ENCODE assay signal across 14 cellular contexts in genomic region chr1:96515430-96515829, GRCh38.
DNase-seq lines count a peak whose midpoint lies in the region; ATAC-seq and TF ChIP-seq lines count a peak whose summit lies in the region.
"Had no signal": no experiment of that assay in that cellular context is flagged by ENCODE, and none has a peak within 500 bp of the region (broad histone marks: within the 10 kb centered on the region; RNA-seq: fewer than 3 reads in every experiment).

No MANE protein-coding gene starts in this region.

- intact Hi-C loops in MCF 10A (cut with micrococcal nuclease): no loop called here

- H3K4me3 Mint-ChIP-seq in MCF 10A (ENCODE audit: unreplicated experiment): no peak overlapping the region
- H3K4me3 Mint-ChIP-seq: stimulated activated naive CD8-positive, alpha-beta T cell treated with anti-CD3 and anti-CD28 coated beads, Interleukin-15, amount 100 ng/mL, for 72 hours had no signal

- no peak overlapping the region for H3K27ac Mint-ChIP-seq in MCF 10A (ENCODE audit: low read depth, unreplicated experiment)
- H3K27ac Mint-ChIP-seq: activated naive CD4-positive, alpha-beta T cell treated with anti-CD3 and anti-CD28 coated beads, Interleukin-2, amount 50 U/mL, for 72 hours; stimulated activated naive CD8-positive, alpha-beta T cell treated with anti-CD3 and anti-CD28 coated beads, Interleukin-15, amount 100 ng/mL, for 72 hours had no signal

- H3K36me3 Mint-ChIP-seq in MCF 10A (ENCODE audit: insufficient read depth, unreplicated experiment): no peaks in the 10 kb centered on the region
- H3K36me3 Mint-ChIP-seq: activated naive CD4-positive, alpha-beta T cell treated with anti-CD3 and anti-CD28 coated beads, Interleukin-2, amount 50 U/mL, for 72 hours had no signal

- CTCF ChIA-PET in MCF 10A (lab: Yijun Ruan, JAX): interaction anchor here (0.6 kb wide), 1 partner anchor 203 kb away, joined by 3 read pairs; no protein-coding TSS in a partner anchor

- peak; percentile 40 for DNase-seq in MV-4-11 (lab: John Stamatoyannopoulos, UW)
- DNase-seq in epidermal melanocyte (ENCODE audit: insufficient read length, low spot score): no peak
- no peak for DNase-seq in effector CD4-positive, alpha-beta T cell
- no peak for DNase-seq in NCI-H748 treated with DMSO at 0.1 percent for 48 hours (lab: John Stamatoyannopoulos, UW)
- no peak for DNase-seq in MCF 10A (ENCODE audit: unreplicated experiment)
- DNase-seq: NCI-H2029; psoas muscle; stimulated activated CD4-positive, alpha-beta T cell treated with anti-CD3 and anti-CD28 coated beads, Interleukin-2, amount 100 ng/mL, for 48 hours; stimulated activated naive CD8-positive, alpha-beta T cell treated with anti-CD3 and anti-CD28 coated beads, Interleukin-15, amount 100 ng/mL, for 72 hours had no signal

- ATAC-seq in GM18873 (IDR thresholded peaks at IDR 0.05; ENCODE audit: low FRiP score, unreplicated experiment): peak; percentile 86
- peak; percentile 95 for ATAC-seq in GM21528 (IDR thresholded peaks at IDR 0.05; ENCODE audit: low FRiP score, unreplicated experiment)
- peak; percentile 89 for ATAC-seq in HG03060 (IDR thresholded peaks at IDR 0.05; ENCODE audit: low read depth, unreplicated experiment)
- ATAC-seq: activated naive CD4-positive, alpha-beta T cell treated with anti-CD3 and anti-CD28 coated beads, Interleukin-2, amount 50 U/mL, for 72 hours; Panc1; psoas muscle; stimulated activated naive CD8-positive, alpha-beta T cell treated with anti-CD3 and anti-CD28 coated beads, Interleukin-15, amount 100 ng/mL, for 72 hours had no signal

- no peaks in the 10 kb centered on the region for H3K9me3 Mint-ChIP-seq in MCF 10A (ENCODE audit: unreplicated experiment)
- H3K9me3 Mint-ChIP-seq: activated naive CD4-positive, alpha-beta T cell treated with anti-CD3 and anti-CD28 coated beads, Interleukin-2, amount 50 U/mL, for 72 hours had no signal

- BruUV-seq in MCF 10A (replicated peaks; lab: Mats Ljungman, UMichigan): no TSS peak

- no peaks in the 10 kb centered on the region for H3K27me3 Mint-ChIP-seq in MCF 10A (ENCODE audit: insufficient read depth, unreplicated experiment)

- POLR2A ChIA-PET in MCF 10A (lab: Yijun Ruan, JAX): no interaction called here

- no peak for TF ChIP-seq CTCF in MCF 10A (IDR thresholded peaks at IDR 0.05; ENCODE audit: unreplicated experiment)

- H3K4me1 Mint-ChIP-seq in MCF 10A (ENCODE audit: insufficient read depth, unreplicated experiment): peaks cover 3% of the 10 kb centered on the region
- H3K4me1 Mint-ChIP-seq: stimulated activated naive CD8-positive, alpha-beta T cell treated with anti-CD3 and anti-CD28 coated beads, Interleukin-15, amount 100 ng/mL, for 72 hours had no signal
